Comparison of ENCODE assay signal across 9 cellular contexts in genomic region chr1:41890841-41891311, GRCh38. TPM values are rescaled to one million over a fixed set of nuclear protein-coding genes. Genes with fewer than 3 reads are reported as not detected.
DNase-seq lines count a peak whose midpoint lies in the region; ATAC-seq and TF ChIP-seq lines count a peak whose summit lies in the region.
"Had no signal": no experiment of that assay in that cellular context is flagged by ENCODE, and none has a peak within 500 bp of the region (broad histone marks: within the 10 kb centered on the region; RNA-seq: fewer than 3 reads in every experiment).

No MANE protein-coding gene starts in this region.

- in situ Hi-C loops in KBM-7 (cut with MboI; ENCODE audit: low pct_unique_long_range_greater_than_20kb, low sequenced_read_pairs) = no loop called here

- H3K4me1 ChIP-seq in ACC112 (ENCODE audit: control insufficient read depth, insufficient read depth, low read length, unreplicated experiment) = peaks cover 11% of the 10 kb centered on the region

- H3K79me2 ChIP-seq in ACC112 (ENCODE audit: control insufficient read depth, insufficient read depth, low read length, unreplicated experiment) = no peaks in the 10 kb centered on the region

- peak overlapping the region; percentile 98 for H2AFZ ChIP-seq in ACC112 (ENCODE audit: low read length, unreplicated experiment)

- DNase-seq in cardiac fibroblast (ENCODE audit: low read depth in 2 of 2) = peak; percentile 29 to 36
- peak; percentile 84 for DNase-seq in mesenteric fat pad (ENCODE audit: low spot score)
- no peak for DNase-seq in KBM-7
- DNase-seq in LoVo (ENCODE audit: low spot score) = no peak
- DNase-seq: NCI-H146 had no signal

- H3K27ac ChIP-seq in ACC112 (ENCODE audit: low read depth, low read length) = peak overlapping the region; percentile 33; the same call in 1 of the 2 replicates
- H3K27ac ChIP-seq in KOPT-K1 (ENCODE audit: low read depth, low read length, poor library complexity, severe bottlenecking) = peak overlapping the region; percentile 100

- peak overlapping the region; percentile 71 for H3K4me3 ChIP-seq in ACC112 (ENCODE audit: low read depth, low read length)
- no peak overlapping the region for H3K4me3 ChIP-seq in cardiac fibroblast (replicated peaks in 1 of 2; ENCODE audit: low read depth in 2 of 2, low read length in 2 of 2)

- H3K9me3 ChIP-seq in KOPT-K1 (ENCODE audit: insufficient read depth, low read length, poor library complexity, severe bottlenecking) = no peaks in the 10 kb centered on the region

- no peak for TF ChIP-seq CTCF in cardiac fibroblast (IDR thresholded peaks at IDR 0.05; ENCODE audit: low read depth, low read length)

- ATAC-seq in GM18873 (IDR thresholded peaks at IDR 0.05; ENCODE audit: low FRiP score, unreplicated experiment) (no peak), HG03439 (IDR thresholded peaks at IDR 0.05; ENCODE audit: unreplicated experiment) (no peak)

- no peaks in the 10 kb centered on the region for H3K27me3 ChIP-seq in ACC112 (ENCODE audit: insufficient read depth, low read length)

- no peaks in the 10 kb centered on the region for H3K36me3 ChIP-seq in ACC112 (ENCODE audit: insufficient read depth, low read length)
- no peaks in the 10 kb centered on the region for H3K36me3 ChIP-seq in KOPT-K1 (ENCODE audit: insufficient read depth, low read length)

RNA-seq across cellular contexts. Expression of gene HIVEP3, which starts 27.8 kb away (rescaled TPM):
- total RNA-seq in mesenteric fat pad = 19.9 TPM

Comparison
In these comparisons a context has a peak if more than half of its experiments do, and no peak if none do; other contexts are left out.
1. DNase-seq: peak in cardiac fibroblast (2 of 2) and mesenteric fat pad (single experiment); none in KBM-7 (single experiment) and LoVo (single experiment).